ENCODE assay signal across 1 cellular context in genomic region chr17:75511610-75512575, GRCh38.
TF ChIP-seq lines count a peak whose summit lies in the region.

No MANE protein-coding gene starts in this region.

TF ChIP-seq in HepG2, 621 proteins besides CTCF, POLR2A, EP300 and RAD21 (continued from another document and continues in another):
- TF ChIP-seq PBX2 (CRISPR knock-in tag; IDR thresholded peaks at IDR 0.05) (0 out of 2 replicates have a peak, but pooled peaks have one; percentile 29), ZNF749 (CRISPR knock-in tag; IDR thresholded peaks at IDR 0.05; ENCODE audit: borderline replicate concordance) (peak; percentile 34; the same call in 1 of the 2 replicates), ZNF747 (CRISPR knock-in tag; IDR thresholded peaks at IDR 0.05; ENCODE audit: borderline replicate concordance) (peak; percentile 92), ZXDC (CRISPR knock-in tag; IDR thresholded peaks at IDR 0.05) (no peak; the same call in 1 of the 2 replicates), BATF2 (CRISPR knock-in tag; IDR thresholded peaks at IDR 0.05) (no peak), NR0B2 (CRISPR knock-in tag; IDR thresholded peaks at IDR 0.05) (no peak; the same call in none of the 2 replicates), MED1 (CRISPR knock-in tag; IDR thresholded peaks at IDR 0.05) (peak; percentile 92), FOXC1 (CRISPR knock-in tag; IDR thresholded peaks at IDR 0.05; ENCODE audit: borderline replicate concordance) (peak; percentile 99), ZC3H4 (CRISPR knock-in tag; IDR thresholded peaks at IDR 0.05; ENCODE audit: borderline replicate concordance) (no peak), HMGA1 (CRISPR knock-in tag; conservative IDR thresholded peaks at IDR 0.05) (no peak), RBAK (CRISPR knock-in tag; IDR thresholded peaks at IDR 0.05) (no peak), MIER3 (CRISPR knock-in tag; IDR thresholded peaks at IDR 0.05; ENCODE audit: borderline replicate concordance) (peak; percentile 82; the same call in 1 of the 2 replicates), ZNF512B (CRISPR knock-in tag; IDR thresholded peaks at IDR 0.05; ENCODE audit: borderline replicate concordance) (peak; percentile 53), ZNF724P (CRISPR knock-in tag; IDR thresholded peaks at IDR 0.05; ENCODE audit: borderline replicate concordance) (peak; percentile 86), CREB1 (IDR thresholded peaks at IDR 0.05) (no peak), CREB1 (CRISPR knock-in tag; IDR thresholded peaks at IDR 0.05) (no peak; the same call in 1 of the 2 replicates), STAT6 (CRISPR knock-in tag; IDR thresholded peaks at IDR 0.05; ENCODE audit: borderline replicate concordance) (no peak), HOXA3 (CRISPR knock-in tag; IDR thresholded peaks at IDR 0.05) (peak; percentile 94), STAT5B (CRISPR knock-in tag; IDR thresholded peaks at IDR 0.05) (peak; percentile 34; the same call in 1 of the 2 replicates), ZNF317 (CRISPR knock-in tag; IDR thresholded peaks at IDR 0.05) (peak; percentile 70; the same call in 1 of the 2 replicates), THAP9 (CRISPR knock-in tag; IDR thresholded peaks at IDR 0.05; ENCODE audit: borderline replicate concordance) (no peak), PATZ1 (CRISPR knock-in tag; IDR thresholded peaks at IDR 0.05) (peak; percentile 98), RERE (CRISPR knock-in tag; IDR thresholded peaks at IDR 0.05; ENCODE audit: low read depth) (peak; percentile 78), ZNF619 (CRISPR knock-in tag; IDR thresholded peaks at IDR 0.05) (peak; percentile 73; the same call in 1 of the 2 replicates), ZNF264 (CRISPR knock-in tag; IDR thresholded peaks at IDR 0.05) (peak; percentile 80; the same call in 1 of the 2 replicates), ARNTL (CRISPR knock-in tag; IDR thresholded peaks at IDR 0.05) (no peak; the same call in none of the 2 replicates), ONECUT2 (CRISPR knock-in tag; IDR thresholded peaks at IDR 0.05) (no peak), PAX8 (CRISPR knock-in tag; IDR thresholded peaks at IDR 0.05; ENCODE audit: borderline replicate concordance) (no peak), NBN (conservative IDR thresholded peaks at IDR 0.05) (no peak), ZNF576 (CRISPR knock-in tag; IDR thresholded peaks at IDR 0.05) (0 out of 2 replicates have a peak, but pooled peaks have one; percentile 68), BCL3 (CRISPR knock-in tag; IDR thresholded peaks at IDR 0.05) (peak; percentile 93)
